ENCODE assay signal across 17 cellular contexts in genomic region chr1:18561967-18562366, GRCh38.
DNase-seq lines count a peak whose midpoint lies in the region; TF ChIP-seq lines count a peak whose summit lies in the region.
"Had no signal": no experiment of that assay in that cellular context is flagged by ENCODE, and none has a peak within 500 bp of the region (broad histone marks: within the 10 kb centered on the region; RNA-seq: fewer than 3 reads in every experiment).

No MANE protein-coding gene starts in this region.

- H3K9me3 Mint-ChIP-seq in glutamatergic neuron (ENCODE audit: unreplicated experiment), result peaks cover 1% of the 10 kb centered on the region
- H3K9me3 Mint-ChIP-seq: CD4-positive, alpha-beta T cell; CD8-positive, alpha-beta T cell had no signal

- no peak overlapping the region for H3K4me3 ChIP-seq in BE2C (ENCODE audit: low read depth, low read length)
- H3K4me3 ChIP-seq: BLaER1 treated with 17β-estradiol and CSF1 and Interleukin-3, amounts not matched to agents 10 nM and 100 nM; GM12878 had no signal

- peak overlapping the region; percentile 6 for H3K27ac Mint-ChIP-seq in glutamatergic neuron (ENCODE audit: unreplicated experiment)
- H3K27ac Mint-ChIP-seq: CD4-positive, alpha-beta T cell; CD8-positive, alpha-beta T cell had no signal

- TF ChIP-seq CTCF in BE2C (IDR thresholded peaks at IDR 0.05; ENCODE audit: low read depth, low read length), result no peak
- no peak for TF ChIP-seq CTCF in glutamatergic neuron (IDR thresholded peaks at IDR 0.05; ENCODE audit: partially characterized antibody, unreplicated experiment)

- peaks cover 16% of the 10 kb centered on the region for H3K4me1 Mint-ChIP-seq in glutamatergic neuron (ENCODE audit: low read depth, unreplicated experiment)

- no peaks in the 10 kb centered on the region for H3K9me3 ChIP-seq in BE2C
- H3K9me3 ChIP-seq: BLaER1 treated with 17β-estradiol and CSF1 and Interleukin-3, amounts not matched to agents 10 nM and 100 nM; Caco-2 had no signal

- H3K4me3 Mint-ChIP-seq in glutamatergic neuron (ENCODE audit: unreplicated experiment), result no peak overlapping the region
- H3K4me3 Mint-ChIP-seq: CD4-positive, alpha-beta T cell; CD8-positive, alpha-beta T cell had no signal

- H3K4me1 ChIP-seq in BE2C, result no peaks in the 10 kb centered on the region
- H3K4me1 ChIP-seq: Caco-2 had no signal

- H3K36me3 Mint-ChIP-seq in glutamatergic neuron (ENCODE audit: unreplicated experiment), result no peaks in the 10 kb centered on the region
- H3K36me3 Mint-ChIP-seq: CD8-positive, alpha-beta T cell had no signal

- H3K36me3 ChIP-seq in BE2C, result no peaks in the 10 kb centered on the region
- H3K36me3 ChIP-seq: BLaER1 treated with 17β-estradiol and CSF1 and Interleukin-3, amounts not matched to agents 10 nM and 100 nM had no signal

- H3K27me3 ChIP-seq in BE2C, result no peaks in the 10 kb centered on the region

- DNase-seq in BE2C, result peak; percentile 13
- peak; percentile 89 for DNase-seq in ELF-1 (ENCODE audit: low read depth, low spot score)
- DNase-seq in glutamatergic neuron, result no peak
- peak; percentile 53 for DNase-seq in retina
- no peak for DNase-seq in cerebellar nuclear complex (lab: John Stamatoyannopoulos, UW)
- DNase-seq in anterior cingulate cortex (lab: John Stamatoyannopoulos, UW), result no peak
- no peak for DNase-seq in T1000 (lab: John Stamatoyannopoulos, UW)
- DNase-seq: 8988T; ACHN; Caco-2; Calu3; CD4-positive, alpha-beta T cell; CD8-positive, alpha-beta T cell; DMS79 treated with DMSO at 0.1 percent for 48 hours; GDM1 had no signal

- peaks cover 6% of the 10 kb centered on the region for H3K27me3 Mint-ChIP-seq in glutamatergic neuron (ENCODE audit: unreplicated experiment)

Comparison
In these comparisons a context has a peak if more than half of its experiments do, and no peak if none do; other contexts are left out.
1. DNase-seq: peak in BE2C (single experiment), ELF-1 (single experiment) and retina (single experiment); none in glutamatergic neuron (single experiment), cerebellar nuclear complex (0 of 2), anterior cingulate cortex (0 of 58) and T1000 (single experiment).